ENCODE assay signal across 17 cellular contexts in genomic region chr15:51724673-51725072, GRCh38. TPM values are rescaled to one million over a fixed set of nuclear protein-coding genes. Genes with fewer than 3 reads are reported as not detected.
DNase-seq lines count a peak whose midpoint lies in the region; ATAC-seq and TF ChIP-seq lines count a peak whose summit lies in the region.
"Had no signal": no experiment of that assay in that cellular context is flagged by ENCODE, and none has a peak within 500 bp of the region (broad histone marks: within the 10 kb centered on the region; RNA-seq: fewer than 3 reads in every experiment).

No MANE protein-coding gene starts in this region.

- no peaks in the 10 kb centered on the region for H4K20me1 ChIP-seq in GM23338 (replicated peaks; ENCODE audit: insufficient read depth)

- H3K9me3 ChIP-seq in psoas muscle = no peaks in the 10 kb centered on the region
- H3K9me3 ChIP-seq in breast epithelium = no peaks in the 10 kb centered on the region

- H3K4me3 ChIP-seq in GM23338 (no peak overlapping the region), psoas muscle (no peak overlapping the region), breast epithelium (no peak overlapping the region)

- no peaks in the 10 kb centered on the region for H3K36me3 ChIP-seq in GM23338 (ENCODE audit: insufficient read depth)
- peaks cover 0 to 36% of the 10 kb centered on the region in 2 donors for H3K36me3 ChIP-seq in psoas muscle (ENCODE audit: insufficient read depth in 1 of 2, low read depth in 1 of 2)
- H3K36me3 ChIP-seq in breast epithelium = no peaks in the 10 kb centered on the region

- intact Hi-C loops in psoas muscle (cut with DNase I) = no loop called here
- intact Hi-C loops in breast epithelium (cut with DNase I; ENCODE audit: low total_unique reads) = no loop called here

- peaks cover 33% of the 10 kb centered on the region for H3K4me1 Mint-ChIP-seq in GM23338
- peaks cover 50% of the 10 kb centered on the region for H3K4me1 Mint-ChIP-seq in central memory CD8-positive, alpha-beta T cell

- no peak overlapping the region for H3K27ac ChIP-seq in GM23338 (ENCODE audit: low read depth)
- H3K27ac ChIP-seq in psoas muscle = peak overlapping the region; percentile 4
- no peak overlapping the region for H3K27ac ChIP-seq in breast epithelium

- ATAC-seq in GM23338 (no peak), psoas muscle (peak in 1 of 4 donors; percentile 68)
- ATAC-seq in central memory CD8-positive, alpha-beta T cell (replicated peaks; ENCODE audit: extremely low read depth, poor library complexity, severe bottlenecking) = no peak
- ATAC-seq: left colon had no signal

- H3K9me2 ChIP-seq in GM23338 (ENCODE audit: insufficient read depth) = no peaks in the 10 kb centered on the region

- no peaks in the 10 kb centered on the region for H3K27me3 ChIP-seq in GM23338 (ENCODE audit: insufficient read depth)
- no peaks in the 10 kb centered on the region for H3K27me3 ChIP-seq in psoas muscle (ENCODE audit: insufficient read depth in 3 of 3, low read length in 2 of 3)
- no peaks in the 10 kb centered on the region for H3K27me3 ChIP-seq in breast epithelium

- DNase-seq in GM23338 (ENCODE audit: low spot score) = peak; percentile 21
- no peak for DNase-seq in central memory CD8-positive, alpha-beta T cell (ENCODE audit: low spot score in 2 of 2)
- DNase-seq in psoas muscle = no peak
- no peak for DNase-seq in breast epithelium (ENCODE audit: low spot score in 2 of 2)
- DNase-seq in NCI-H2196 treated with DMSO at 0.1 percent for 48 hours (lab: John Stamatoyannopoulos, UW; ENCODE audit: unreplicated experiment) = no peak
- DNase-seq in GM10266 (ENCODE audit: extremely low spot score) = no peak
- DNase-seq: activated CD4-positive, CD25-positive, alpha-beta regulatory T cell treated with anti-CD3 and anti-CD28 coated beads, Interleukin-2, amount 50 U/mL, for 72 hours; activated naive CD8-positive, alpha-beta T cell treated with anti-CD3 and anti-CD28 coated beads, Interleukin-2, amount 10 ng/mL, durations not matched to agents 7 days and 5 days; CD4-positive, CD25-positive, alpha-beta regulatory T cell; erythroblast; head of caudate nucleus; left colon; NCI-H146; NCI-H510A treated with DMSO at 0.1 percent for 48 hours; stimulated activated CD4-positive, alpha-beta T cell treated with anti-CD3 and anti-CD28 coated beads, Interleukin-2, amount 100 ng/mL, for 48 hours had no signal

- no peaks in the 10 kb centered on the region for H3K27me3 Mint-ChIP-seq in GM23338 (ENCODE audit: insufficient read depth, low read depth, poor library complexity)
- no peaks in the 10 kb centered on the region for H3K27me3 Mint-ChIP-seq in central memory CD8-positive, alpha-beta T cell
- H3K27me3 Mint-ChIP-seq: activated naive CD8-positive, alpha-beta T cell treated with anti-CD3 and anti-CD28 coated beads, Interleukin-2, amount 10 ng/mL, durations not matched to agents 7 days and 5 days; CD4-positive, CD25-positive, alpha-beta regulatory T cell had no signal

- H3K27ac Mint-ChIP-seq in GM23338 = no peak overlapping the region
- H3K27ac Mint-ChIP-seq in central memory CD8-positive, alpha-beta T cell (ENCODE audit: low read depth) = peak overlapping the region; percentile 84
- H3K27ac Mint-ChIP-seq: activated naive CD8-positive, alpha-beta T cell treated with anti-CD3 and anti-CD28 coated beads, Interleukin-2, amount 10 ng/mL, durations not matched to agents 7 days and 5 days had no signal

- no peak overlapping the region for H3K4me2 ChIP-seq in GM23338

- no peak overlapping the region for H2AFZ ChIP-seq in GM23338

- 8 to 47% (median 33%) methylated on average over 1 of the region's 1 CpG for WGBS in psoas muscle, 3 donors

- TF ChIP-seq CTCF in GM23338 (conservative IDR thresholded peaks at IDR 0.05; ENCODE audit: low read depth in 2 of 2) (no peak), psoas muscle (IDR thresholded peaks at IDR 0.05) (no peak), breast epithelium (IDR thresholded peaks at IDR 0.05) (no peak), GM10266 (IDR thresholded peaks at IDR 0.05; ENCODE audit: control insufficient read depth, insufficient read depth, low read depth, missing control alignments) (no peak)

- H3K4me1 ChIP-seq in GM23338 (ENCODE audit: insufficient read depth) (peaks cover 13% of the 10 kb centered on the region; the same call in 1 of the 2 replicates), psoas muscle (peaks cover 37% of the 10 kb centered on the region), breast epithelium (no peaks in the 10 kb centered on the region)

- H3F3A ChIP-seq in GM23338 (replicated peaks; ENCODE audit: low read depth) = no peaks in the 10 kb centered on the region

- H3K79me2 ChIP-seq in GM23338 (replicated peaks; ENCODE audit: insufficient read depth) = no peaks in the 10 kb centered on the region

- H3K9me3 Mint-ChIP-seq in GM23338 = no peaks in the 10 kb centered on the region
- no peaks in the 10 kb centered on the region for H3K9me3 Mint-ChIP-seq in central memory CD8-positive, alpha-beta T cell
- H3K9me3 Mint-ChIP-seq: activated naive CD8-positive, alpha-beta T cell treated with anti-CD3 and anti-CD28 coated beads, Interleukin-2, amount 10 ng/mL, durations not matched to agents 7 days and 5 days had no signal

- no peak overlapping the region for H3K4me3 Mint-ChIP-seq in GM23338
- no peak overlapping the region for H3K4me3 Mint-ChIP-seq in central memory CD8-positive, alpha-beta T cell
- H3K4me3 Mint-ChIP-seq: activated naive CD8-positive, alpha-beta T cell treated with anti-CD3 and anti-CD28 coated beads, Interleukin-2, amount 10 ng/mL, durations not matched to agents 7 days and 5 days had no signal

- no peak for TF ChIP-seq POLR2A in breast epithelium (IDR thresholded peaks at IDR 0.05)

- H3K36me3 Mint-ChIP-seq in GM23338 (ENCODE audit: low read depth) = peaks cover 9% of the 10 kb centered on the region
- peaks cover 26% of the 10 kb centered on the region for H3K36me3 Mint-ChIP-seq in central memory CD8-positive, alpha-beta T cell (ENCODE audit: insufficient read depth)

TF ChIP-seq in GM23338, 12 proteins besides CTCF, POLR2A, EP300 and RAD21 (continues in another document):
- TF ChIP-seq JUNB (IDR thresholded peaks at IDR 0.05; ENCODE audit: unreplicated experiment) = no peak
- TF ChIP-seq EZH2 (IDR thresholded peaks at IDR 0.05; ENCODE audit: low read depth, unreplicated experiment) = no peak
- TF ChIP-seq ZNF331 (CRISPR knock-in tag; IDR thresholded peaks at IDR 0.05; ENCODE audit: low read depth) = no peak
- no peak for TF ChIP-seq POLR2AphosphoS5 (IDR thresholded peaks at IDR 0.05; ENCODE audit: low read depth)
- TF ChIP-seq ZNF114 (CRISPR knock-in tag; IDR thresholded peaks at IDR 0.05) = no peak
- TF ChIP-seq ETS1 (IDR thresholded peaks at IDR 0.05) = no peak
- no peak for TF ChIP-seq STAT1 (IDR thresholded peaks at IDR 0.05; ENCODE audit: unreplicated experiment)
- TF ChIP-seq CREB1 (CRISPR knock-in tag; IDR thresholded peaks at IDR 0.05; ENCODE audit: low read depth) = no peak

RNA-seq across cellular contexts. Expression of gene LYSMD2, which starts 12.8 kb away (rescaled TPM):
- 5.4 and 7.2 TPM in 2 replicates for total RNA-seq in GM23338 (2014; rRNA removed; shearing (Covaris generic))
- 5.1 and 5.9 TPM in 2 replicates for polyA plus RNA-seq in GM23338 (2016; fragmentation: Nextera tagmentation; extraction: Ambion mirVana)
- 10 to 100 TPM in 2 of 4 donors, 1 to 10 TPM in 2; 5.6 to 16.8 (median 9.8) TPM for total RNA-seq in psoas muscle
- polyA plus RNA-seq in psoas muscle = 1 to 10 TPM; 4.3 to 9.7 (median 6.8) TPM
- 10 to 100 TPM in 2 of 3 donors, 1 to 10 TPM in 1; 5.0 to 18.7 (median 15.8) TPM for total RNA-seq in breast epithelium

RNA-seq across cellular contexts. Expression of gene TMOD2, which starts 26.7 kb away (rescaled TPM):
- total RNA-seq in GM23338 (2014; rRNA removed; shearing (Covaris generic)) = 5.9 and 7.4 TPM in 2 replicates
- polyA plus RNA-seq in GM23338 (2016; fragmentation: Nextera tagmentation; extraction: Ambion mirVana) = 2.8 and 3.0 TPM in 2 replicates
- 1 to 10 TPM; 2.1 to 5.8 (median 2.1) TPM for total RNA-seq in psoas muscle
- polyA plus RNA-seq in psoas muscle = 1 to 10 TPM in 1 of 3 donors, under 1 TPM in 2; 0.49 to 2.6 (median 0.82) TPM
- total RNA-seq in breast epithelium = 10 to 100 TPM in 2 of 3 donors, 1 to 10 TPM in 1; 8.6 to 16.8 (median 11.5) TPM

RNA-seq across cellular contexts. Expression of gene SCG3, which starts 43.4 kb away (rescaled TPM):
- 44.2 and 46.2 TPM in 2 replicates for total RNA-seq in GM23338 (2014; rRNA removed; shearing (Covaris generic))
- polyA plus RNA-seq in GM23338 (2016; fragmentation: Nextera tagmentation; extraction: Ambion mirVana) (83.9 and 99.5 TPM in 2 replicates), psoas muscle (under 1 TPM; 0.04 to 0.07 (median 0.06) TPM)
- total RNA-seq in psoas muscle (not detected), breast epithelium (under 1 TPM in 1 of 3 donors, not detected in 2; 0.33 TPM)
- total RNA-seq: activated naive CD8-positive, alpha-beta T cell treated with anti-CD3 and anti-CD28 coated beads, Interleukin-2, amount 10 ng/mL, durations not matched to agents 7 days and 5 days; CD4-positive, CD25-positive, alpha-beta regulatory T cell; LHCN-M2; OCI-LY7 had no signal
- polyA plus RNA-seq: CD4-positive, CD25-positive, alpha-beta regulatory T cell had no signal

Comparison
In these comparisons a context has a peak if more than half of its experiments do, and no peak if none do; other contexts are left out.
1. RNA of gene SCG3, which starts 43.4 kb away (total RNA-seq): 44.2 to 46.2 TPM in GM23338; not detected in psoas muscle and 0.33 TPM in breast epithelium; every median in the first group is over 10 times any median in the second.